1 cellular context compared by ENCODE assay signal in genomic region chr3:10457560-10457959, GRCh38.
TF ChIP-seq lines count a peak whose summit lies in the region.

No MANE protein-coding gene starts in this region.

TF ChIP-seq in H1, 55 proteins besides CTCF, POLR2A, EP300 and RAD21 (continued from another document):
- TF ChIP-seq E2F6 (IDR thresholded peaks at IDR 0.05), result no peak
- TF ChIP-seq CTBP2 (IDR thresholded peaks at IDR 0.05; ENCODE audit: borderline replicate concordance, insufficient read depth, insufficient read length, low read length), result no peak
- no peak for TF ChIP-seq GABPA (IDR thresholded peaks at IDR 0.05; ENCODE audit: borderline replicate concordance, insufficient read depth, low read length)
- TF ChIP-seq CHD1 (IDR thresholded peaks at IDR 0.05; ENCODE audit: low read depth, low read length), result no peak
- no peak for TF ChIP-seq RNF2 (IDR thresholded peaks at IDR 0.05; ENCODE audit: borderline replicate concordance, low read depth, low read length, missing control alignments, poor library complexity, severe bottlenecking)
- TF ChIP-seq MAFK (IDR thresholded peaks at IDR 0.05; ENCODE audit: low read depth, low read length), result no peak
- TF ChIP-seq ZNF274 (IDR thresholded peaks at IDR 0.05; ENCODE audit: borderline replicate concordance, extremely low read depth, low read length), result no peak
- no peak for TF ChIP-seq SRF (IDR thresholded peaks at IDR 0.05; ENCODE audit: low read depth, low read length)
